9 cellular contexts compared by ENCODE assay signal in genomic region chr14:95515080-95515489, GRCh38. TPM values are rescaled to one million over a fixed set of nuclear protein-coding genes. Genes with fewer than 3 reads are reported as not detected.
DNase-seq lines count a peak whose midpoint lies in the region; FAIRE-seq and TF ChIP-seq lines count a peak whose summit lies in the region.
"Had no signal": no experiment of that assay in that cellular context is flagged by ENCODE, and none has a peak within 500 bp of the region (broad histone marks: within the 10 kb centered on the region; RNA-seq: fewer than 3 reads in every experiment).

No MANE protein-coding gene starts in this region.

- no peak overlapping the region for H3K4me2 ChIP-seq in mesendoderm (ENCODE audit: low read length)

- peak overlapping the region; percentile 78 for H3K27ac ChIP-seq in colonic mucosa
- peak overlapping the region; percentile 1 for H3K27ac ChIP-seq in mesendoderm (ENCODE audit: low read depth, low read length)
- no peak overlapping the region for H3K27ac ChIP-seq in urinary bladder (ENCODE audit: low read depth)

- H3K18ac ChIP-seq in mesendoderm (ENCODE audit: low read length), result no peak overlapping the region

- H2BK120ac ChIP-seq in mesendoderm (ENCODE audit: low read depth, low read length), result no peak overlapping the region

- DNase-seq in DMS53 (lab: John Stamatoyannopoulos, UW), result peak; percentile 59
- no peak for DNase-seq in DMS53 treated with DMSO at 0.1 percent for 48 hours (lab: John Stamatoyannopoulos, UW; ENCODE audit: unreplicated experiment)
- DNase-seq in NCI-H446 treated with DMSO at 0.1 percent for 48 hours (lab: John Stamatoyannopoulos, UW), result peak; percentile 40
- no peak for DNase-seq in colonic mucosa
- no peak for DNase-seq in mesendoderm
- DNase-seq in NCI-H82 treated with DMSO at 0.1 percent for 48 hours (lab: John Stamatoyannopoulos, UW; ENCODE audit: unreplicated experiment), result no peak
- DNase-seq in RCC 7860 (ENCODE audit: low spot score), result no peak

- H3K79me1 ChIP-seq in mesendoderm (ENCODE audit: low read length), result no peaks in the 10 kb centered on the region

- no peak overlapping the region for H2BK5ac ChIP-seq in mesendoderm (ENCODE audit: low read length)

- H3K9me3 ChIP-seq in colonic mucosa, result no peaks in the 10 kb centered on the region

- H3K9ac ChIP-seq in colonic mucosa (ENCODE audit: low read depth in 2 of 2, low read length in 2 of 2) (peak overlapping the region; percentile 56 to 66), mesendoderm (ENCODE audit: low read length) (no peak overlapping the region)

- H3K27me3 ChIP-seq in colonic mucosa (no peaks in the 10 kb centered on the region), mesendoderm (ENCODE audit: insufficient read depth, low read length, poor library complexity) (no peaks in the 10 kb centered on the region)

- H3K23ac ChIP-seq in mesendoderm (ENCODE audit: low read length), result no peak overlapping the region

- H3K56ac ChIP-seq in mesendoderm (ENCODE audit: low read length), result no peak overlapping the region

- H3K4me3 ChIP-seq in colonic mucosa, result peak overlapping the region; percentile 76
- no peak overlapping the region for H3K4me3 ChIP-seq in mesendoderm (ENCODE audit: low read length)
- H3K4me3 ChIP-seq in urinary bladder (ENCODE audit: low read depth, low read length), result peak overlapping the region; percentile 2

- no peaks in the 10 kb centered on the region for H3K36me3 ChIP-seq in colonic mucosa
- no peaks in the 10 kb centered on the region for H3K36me3 ChIP-seq in mesendoderm (ENCODE audit: control insufficient read depth, insufficient read depth, low read length)
- H3K36me3 ChIP-seq in urinary bladder (ENCODE audit: insufficient read depth), result no peaks in the 10 kb centered on the region

- H3K4ac ChIP-seq in mesendoderm (ENCODE audit: low read depth, low read length), result no peak overlapping the region

- H2BK15ac ChIP-seq in mesendoderm (replicated peaks; ENCODE audit: low read depth), result no peak overlapping the region

- WGBS in mesendoderm (ENCODE audit: extremely low coverage, insufficient coverage, low lambda C conversion rate), result no CpG with 5 or more reads among the region's 9 CpGs
- 32% methylated on average over 9 of the region's 9 CpGs for WGBS in urinary bladder

- H3K4me1 ChIP-seq in colonic mucosa (peaks cover 21% of the 10 kb centered on the region), mesendoderm (ENCODE audit: control insufficient read depth, low read depth, low read length) (peaks cover 7% of the 10 kb centered on the region), urinary bladder (ENCODE audit: insufficient read depth) (peaks cover 3% of the 10 kb centered on the region)

- TF ChIP-seq CTCF in colonic mucosa (IDR thresholded peaks at IDR 0.05), result no peak

- no peak overlapping the region for H4K8ac ChIP-seq in mesendoderm (ENCODE audit: low read depth, low read length)

- no peak overlapping the region for H2AK5ac ChIP-seq in mesendoderm (ENCODE audit: low read length)

- intact Hi-C loops in colonic mucosa (cut with DNase I), result no loop called here

- H3K79me2 ChIP-seq in mesendoderm (ENCODE audit: control insufficient read depth, insufficient read depth, low read length), result no peaks in the 10 kb centered on the region

- no peak overlapping the region for H4K5ac ChIP-seq in mesendoderm (ENCODE audit: low read length)

- FAIRE-seq in RCC 7860 (lab: Jason Lieb, UNC), result no peak
- FAIRE-seq: A204.1 had no signal

RNA-seq across cellular contexts. Expression of gene SYNE3, which starts 1.4 kb away (rescaled TPM):
- 1 to 10 TPM; 7.3 to 9.5 TPM for total RNA-seq in colonic mucosa
- 0.34 TPM for polyA plus RNA-seq in mesendoderm (2013, experiment 1 of 2)
- polyA plus RNA-seq in mesendoderm (2013, experiment 2 of 2), result 0.31 TPM
- 14.6 TPM for total RNA-seq in urinary bladder
- 4.5 TPM for polyA plus RNA-seq in urinary bladder

RNA-seq across cellular contexts. Expression of gene GLRX5, which starts 19.8 kb away (rescaled TPM):
- total RNA-seq in colonic mucosa (10 to 100 TPM; 51.9 to 64.6 TPM), urinary bladder (28.9 TPM)
- polyA plus RNA-seq in mesendoderm (2013, experiment 1 of 2), result 71.4 TPM
- 69.3 TPM for polyA plus RNA-seq in mesendoderm (2013, experiment 2 of 2)
- polyA plus RNA-seq in urinary bladder, result 39.4 TPM

Comparison
In these comparisons a context has a peak if more than half of its experiments do, and no peak if none do; other contexts are left out.
1. DNase-seq: peak in DMS53 (single experiment) and NCI-H446 treated with DMSO at 0.1 percent for 48 hours (single experiment); none in DMS53 treated with DMSO at 0.1 percent for 48 hours (single experiment), colonic mucosa (single experiment), mesendoderm (single experiment), NCI-H82 treated with DMSO at 0.1 percent for 48 hours (single experiment) and RCC 7860 (single experiment).